In the genomic region with DNA sequence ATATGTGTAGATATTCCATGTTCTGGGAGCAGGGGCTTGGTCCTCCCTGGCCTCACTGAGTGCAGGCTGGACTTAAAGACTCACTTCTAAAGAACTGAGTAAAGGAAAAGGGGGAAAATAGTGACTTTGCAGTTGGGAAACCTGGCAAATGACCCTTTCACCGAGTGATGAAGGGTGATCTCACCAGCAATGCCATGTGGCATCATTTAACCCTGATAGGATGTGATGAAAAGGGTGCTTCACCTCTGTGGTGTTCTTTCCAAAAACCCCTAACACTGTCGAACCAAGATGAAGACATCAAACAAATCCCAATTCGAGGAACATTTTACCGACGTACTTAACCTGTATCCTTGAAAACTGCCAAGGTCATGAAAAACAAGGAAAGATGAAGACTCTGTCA, we compare ENCODE assay signal across 16 cellular contexts.
DNase-seq lines count a peak whose midpoint lies in the region; ATAC-seq and TF ChIP-seq lines count a peak whose summit lies in the region.
"Had no signal": no experiment of that assay in that cellular context is flagged by ENCODE, and none has a peak within 500 bp of the region (broad histone marks: within the 10 kb centered on the region; RNA-seq: fewer than 3 reads in every experiment).

No MANE protein-coding gene starts in this region.

- in situ Hi-C loops in Panc1 (cut with HindIII; ENCODE audit: low pct_unique_long_range_greater_than_20kb, low sequenced_read_pairs) = no loop called here
- in situ Hi-C loops in ACHN (cut with HindIII; ENCODE audit: low pct_ligation_motif_present, low pct_unique_long_range_greater_than_20kb, low sequenced_read_pairs) = no loop called here

- DNase-seq in ELR (ENCODE audit: low read depth) (peak; percentile 17), Panc1 (ENCODE audit: low read depth, low spot score) (no peak), fibroblast of gingiva (ENCODE audit: low read depth) (peak; percentile 58), NCI-H1417 treated with DMSO at 0.1 percent for 48 hours (lab: John Stamatoyannopoulos, UW) (no peak), ACHN (no peak)
- DNase-seq in activated CD4-positive, alpha-beta T cell treated with anti-CD3 and anti-CD28 coated beads for 1 hour = no peak
- DNase-seq: Caco-2; NCI-H146; NCI-H2227 treated with DMSO at 0.1 percent for 48 hours; NCI-H526; NK-92 treated with Interleukin-12 subunit alpha and Interleukin-12 subunit beta, amount 100 ng/mL, for 24 hours; PC-9 had no signal

- no peaks in the 10 kb centered on the region for H3K36me3 ChIP-seq in Panc1 (ENCODE audit: control insufficient read depth, insufficient read depth, low read length)
- H3K36me3 ChIP-seq in thymus (ENCODE audit: control insufficient read depth, insufficient read depth) = no peaks in the 10 kb centered on the region

- H3K27ac ChIP-seq in Panc1 (ENCODE audit: low read length) = peak overlapping the region; percentile 99; the same call in 1 of the 2 replicates
- peak overlapping the region; percentile 4 for H3K27ac ChIP-seq in thymus (ENCODE audit: low read depth)
- H3K27ac ChIP-seq: BLaER1 treated with 17β-estradiol and CSF1 and Interleukin-3, amounts not matched to agents 10 nM and 100 nM; PC-9 had no signal

- POLR2A ChIA-PET in Panc1 (lab: Charles Lee) = no interaction called here

- peaks cover 4% of the 10 kb centered on the region for H3K4me1 ChIP-seq in Panc1 (ENCODE audit: control insufficient read depth, insufficient read depth, low read length)
- H3K4me1 ChIP-seq in thymus (ENCODE audit: control insufficient read depth, insufficient read depth, low read length) = no peaks in the 10 kb centered on the region
- H3K4me1 ChIP-seq: Caco-2 had no signal

- CTCF ChIA-PET in Panc1 (lab: Charles Lee) = no interaction called here

- intact Hi-C loops in Panc1 (cut with micrococcal nuclease; ENCODE audit: unreplicated experiment) = no loop called here

- H3K27me3 ChIP-seq in Panc1 (ENCODE audit: control insufficient read depth, insufficient read depth, low read length) (no peaks in the 10 kb centered on the region), thymus (ENCODE audit: control insufficient read depth, insufficient read depth) (no peaks in the 10 kb centered on the region)
- H3K27me3 ChIP-seq: BLaER1 treated with 17β-estradiol and CSF1 and Interleukin-3, amounts not matched to agents 10 nM and 100 nM had no signal

- peaks cover 51% of the 10 kb centered on the region; the same call in 1 of the 2 replicates for H3K9me3 ChIP-seq in Panc1 (ENCODE audit: control insufficient read depth, insufficient read depth, low read depth, low read length)
- H3K9me3 ChIP-seq in thymus (ENCODE audit: control insufficient read depth) = no peaks in the 10 kb centered on the region
- H3K9me3 ChIP-seq: BLaER1 treated with 17β-estradiol and CSF1 and Interleukin-3, amounts not matched to agents 10 nM and 100 nM; Caco-2 had no signal

- WGBS in thymus = 96% methylated on average over 5 of the region's 5 CpGs

- no TSS peak for BruUV-seq in Panc1 (replicated peaks; lab: Mats Ljungman, UMichigan)

- H3K4me3 ChIP-seq in Panc1 (ENCODE audit: low read depth in 2 of 2, low read length in 2 of 2) = no peak overlapping the region
- no peak overlapping the region for H3K4me3 ChIP-seq in thymus (ENCODE audit: low read length)
- H3K4me3 ChIP-seq: BLaER1 treated with 17β-estradiol and CSF1 and Interleukin-3, amounts not matched to agents 10 nM and 100 nM; PC-9 had no signal

- TF ChIP-seq CTCF in Panc1 (IDR thresholded peaks at IDR 0.05) = no peak

- no peak for ATAC-seq in Panc1
- ATAC-seq: Right ventricle myocardium inferior, SK-N-SH treated with all-trans-retinoic acid at 6 μM for 48 hours had no signal

Comparison
In these comparisons a context has a peak if more than half of its experiments do, and no peak if none do; other contexts are left out.
1. DNase-seq: peak in ELR (single experiment) and fibroblast of gingiva (single experiment); none in Panc1 (single experiment), NCI-H1417 treated with DMSO at 0.1 percent for 48 hours (single experiment), activated CD4-positive, alpha-beta T cell treated with anti-CD3 and anti-CD28 coated beads for 1 hour (single experiment) and ACHN (single experiment).